ENCODE assay signal across 1 cellular context in the genomic region with DNA sequence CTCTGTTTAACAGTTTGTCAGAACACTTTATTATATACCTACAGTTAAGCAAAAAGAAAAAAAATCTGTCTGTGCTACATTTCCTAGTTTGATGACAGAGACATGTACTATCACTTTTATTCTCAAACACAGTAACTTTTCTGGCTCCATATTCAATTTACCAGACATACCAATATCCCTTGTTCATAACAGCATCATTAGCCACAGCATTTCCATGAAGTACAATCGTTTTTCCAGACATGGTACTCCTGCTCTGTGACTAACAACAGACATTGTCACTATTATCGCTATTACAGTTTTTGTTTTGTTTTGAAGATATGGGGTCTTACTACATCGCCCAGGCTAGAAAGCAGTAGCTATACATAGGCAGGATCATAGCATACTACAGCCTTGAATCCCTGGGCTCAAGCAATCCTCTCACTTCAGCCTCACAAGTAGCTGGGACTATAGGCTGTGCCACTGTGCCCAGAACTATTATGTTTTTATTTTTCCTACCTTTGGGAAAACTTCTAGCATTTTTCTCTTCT.
TF ChIP-seq lines count a peak whose summit lies in the region.

No MANE protein-coding gene starts in this region.

TF ChIP-seq in SK-N-SH treated with all-trans-retinoic acid at 6 μM for 48 hours, 23 proteins besides CTCF, POLR2A, EP300 and RAD21 (continued from another document):
- TF ChIP-seq CREB5 (CRISPR knock-in tag; IDR thresholded peaks at IDR 0.05; ENCODE audit: low read depth) (no peak), BACH2 (CRISPR knock-in tag; IDR thresholded peaks at IDR 0.05; ENCODE audit: borderline replicate concordance) (no peak)
